In genomic region chr12:124847675-124848074, GRCh38 we compare ENCODE assay signal across 16 cellular contexts. TPM values are rescaled to one million over a fixed set of nuclear protein-coding genes. Genes with fewer than 3 reads are reported as not detected.
DNase-seq lines count a peak whose midpoint lies in the region; FAIRE-seq and TF ChIP-seq lines count a peak whose summit lies in the region.
"Had no signal": no experiment of that assay in that cellular context is flagged by ENCODE, and none has a peak within 500 bp of the region (broad histone marks: within the 10 kb centered on the region; RNA-seq: fewer than 3 reads in every experiment).

No MANE protein-coding gene starts in this region.

- H3K9ac ChIP-seq in liver (ENCODE audit: low read depth in 1 of 2, low read length in 2 of 2): no peak overlapping the region
- H3K9ac ChIP-seq in H9 (ENCODE audit: extremely low read depth, insufficient read length, low read length): no peak overlapping the region

- H3K9me3 ChIP-seq in liver (ENCODE audit: control insufficient read depth in 4 of 4, low read length in 3 of 4) (no peaks in the 10 kb centered on the region), suprapubic skin (no peaks in the 10 kb centered on the region), H9 (ENCODE audit: control insufficient read depth, low read depth, low read length) (no peaks in the 10 kb centered on the region)
- H3K9me3 ChIP-seq: heart left ventricle, mucosa of descending colon had no signal

- H3K27me3 ChIP-seq in liver (ENCODE audit: control insufficient read depth in 4 of 4, insufficient read depth in 4 of 4, low read length in 3 of 4) (no peaks in the 10 kb centered on the region), suprapubic skin (no peaks in the 10 kb centered on the region), H9 (ENCODE audit: insufficient read depth, low read length) (no peaks in the 10 kb centered on the region)
- H3K27me3 ChIP-seq: heart left ventricle had no signal

- H2BK120ac ChIP-seq in H9 (ENCODE audit: low read depth, low read length, poor library complexity, severe bottlenecking): no peak overlapping the region

- H3K4me3 Mint-ChIP-seq in CD14-positive monocyte: no peak overlapping the region
- no peak overlapping the region for H3K4me3 Mint-ChIP-seq in H9
- H3K4me3 Mint-ChIP-seq: activated CD4-positive, alpha-beta T cell treated with anti-CD3 and anti-CD28 coated beads, Interleukin-2, amount 10 ng/mL, durations not matched to agents 7 days and 5 days; dendritic cell treated with granulocyte-macrophage colony-stimulating factor and Interleukin-4, amounts not matched to agents 40 ng/mL and 50 ng/mL, for 4 days had no signal

- H3K36me3 Mint-ChIP-seq in CD14-positive monocyte (peaks cover 20 to 21% of the 10 kb centered on the region in 2 donors), H9 (ENCODE audit: insufficient read depth in 1 of 3, low read depth in 3 of 3) (peaks cover 0 to 7% (median 4%) of the 10 kb centered on the region in 3 experiments; a peak in 4 of 7 replicates)

- H3K4me1 ChIP-seq in liver (ENCODE audit: control insufficient read depth in 4 of 4, insufficient read depth in 4 of 4, low read length in 3 of 4) (peaks cover 18 to 63% (median 47%) of the 10 kb centered on the region in 4 donors), suprapubic skin (peaks cover 26% of the 10 kb centered on the region), H9 (ENCODE audit: insufficient read depth, low read length) (no peaks in the 10 kb centered on the region)

- no peak overlapping the region for H3K4me3 ChIP-seq in liver (ENCODE audit: low read depth in 1 of 3, low read length in 3 of 3)
- H3K4me3 ChIP-seq in suprapubic skin: no peak overlapping the region
- H3K4me3 ChIP-seq: heart left ventricle, mucosa of descending colon had no signal

- no peak overlapping the region for H2BK15ac ChIP-seq in H9 (ENCODE audit: low read depth, low read length)

- no peak for TF ChIP-seq RAD21 in liver (IDR thresholded peaks at IDR 0.05)

- no peak overlapping the region for H2AK5ac ChIP-seq in H9 (ENCODE audit: insufficient read length, low read length)

- H2BK5ac ChIP-seq in H9 (ENCODE audit: insufficient read length, low read length): no peak overlapping the region

- H3T11ph ChIP-seq in H9 (ENCODE audit: low read length): no peak overlapping the region

- H2BK20ac ChIP-seq in H9 (ENCODE audit: low read depth, low read length, poor library complexity, severe bottlenecking): no peak overlapping the region

- no peak for TF ChIP-seq EP300 in suprapubic skin (IDR thresholded peaks at IDR 0.05)

- H4K8ac ChIP-seq in H9 (replicated peaks; ENCODE audit: insufficient read length, low read depth, low read length): no peak overlapping the region

- no peak overlapping the region for H3K4me2 ChIP-seq in H9 (ENCODE audit: insufficient read depth, insufficient read length, low read length)

- no peak for FAIRE-seq in RCC 7860 (lab: Jason Lieb, UNC)
- FAIRE-seq: GM12891 had no signal

- no peak overlapping the region for H4K5ac ChIP-seq in H9 (ENCODE audit: insufficient read length, low read depth, low read length)

- H2AFZ ChIP-seq in H9 (ENCODE audit: low read length): no peak overlapping the region

- no peak overlapping the region for H3K4ac ChIP-seq in H9 (ENCODE audit: low read depth, low read length)

- H3K27ac Mint-ChIP-seq in CD14-positive monocyte: peak overlapping the region in 1 of 7 donors; percentile 20
- peak overlapping the region in 1 of 3 experiments; percentile 61; a peak in 1 of 7 replicates for H3K27ac Mint-ChIP-seq in H9
- H3K27ac Mint-ChIP-seq: activated CD4-positive, alpha-beta T cell treated with anti-CD3 and anti-CD28 coated beads, Interleukin-2, amount 10 ng/mL, durations not matched to agents 7 days and 5 days had no signal

- H3K36me3 ChIP-seq in liver (ENCODE audit: control insufficient read depth in 4 of 4, insufficient read depth in 3 of 4, low read depth in 1 of 4, low read length in 3 of 4) (no peaks in the 10 kb centered on the region), suprapubic skin (no peaks in the 10 kb centered on the region)
- H3K36me3 ChIP-seq: heart left ventricle had no signal

- H3K9me3 Mint-ChIP-seq in CD14-positive monocyte (peaks cover 0 to 6% (median 0%) of the 10 kb centered on the region in 7 donors), H9 (no peaks in the 10 kb centered on the region; a peak in 1 of 5 replicates)
- H3K9me3 Mint-ChIP-seq: activated CD4-positive, alpha-beta T cell treated with anti-CD3 and anti-CD28 coated beads, Interleukin-2, amount 10 ng/mL, durations not matched to agents 7 days and 5 days; dendritic cell treated with granulocyte-macrophage colony-stimulating factor and Interleukin-4, amounts not matched to agents 40 ng/mL and 50 ng/mL, for 4 days had no signal

- H3K23me2 ChIP-seq in H9 (ENCODE audit: insufficient read length, low read depth, low read length, poor library complexity, severe bottlenecking): no peaks in the 10 kb centered on the region

- H3K23ac ChIP-seq in H9 (ENCODE audit: insufficient read length, low read depth, low read length): no peak overlapping the region

- DNase-seq in RCC 7860 (ENCODE audit: low spot score) (peak; percentile 13), suprapubic skin (ENCODE audit: low spot score in 2 of 2) (no peak), AML-193 (lab: John Stamatoyannopoulos, UW) (no peak), CD14-positive monocyte (ENCODE audit: low spot score) (no peak), H9 (no peak)
- DNase-seq in stimulated activated CD4-positive, alpha-beta T cell treated with anti-CD3 and anti-CD28 coated beads, Interleukin-2, amount 100 ng/mL, for 24 hours: no peak
- DNase-seq: activated CD4-positive, alpha-beta T cell treated with anti-CD3 and anti-CD28 coated beads, Interleukin-2, amount 10 ng/mL, durations not matched to agents 7 days and 5 days; activated gamma-delta T cell; DMS153; mucosa of descending colon; NCI-H69 had no signal

- peaks cover 0 to 4% (median 0%) of the 10 kb centered on the region in 3 donors for H3K27me3 Mint-ChIP-seq in CD14-positive monocyte (ENCODE audit: low read depth in 3 of 3)
- H3K27me3 Mint-ChIP-seq in H9 (ENCODE audit: low read depth): no peaks in the 10 kb centered on the region
- H3K27me3 Mint-ChIP-seq: activated CD4-positive, alpha-beta T cell treated with anti-CD3 and anti-CD28 coated beads, Interleukin-2, amount 10 ng/mL, durations not matched to agents 7 days and 5 days; dendritic cell treated with granulocyte-macrophage colony-stimulating factor and Interleukin-4, amounts not matched to agents 40 ng/mL and 50 ng/mL, for 4 days had no signal

- TF ChIP-seq CTCF in liver (IDR thresholded peaks at IDR 0.05; ENCODE audit: low read depth, low read length, missing input control): no peak
- no peak for TF ChIP-seq CTCF in suprapubic skin (IDR thresholded peaks at IDR 0.05)
- TF ChIP-seq CTCF in CD14-positive monocyte (IDR thresholded peaks at IDR 0.05): no peak
- TF ChIP-seq CTCF in H9 (conservative IDR thresholded peaks at IDR 0.05): no peak

- H3K79me2 ChIP-seq in H9 (ENCODE audit: insufficient read depth, low read length): no peaks in the 10 kb centered on the region

- no peak overlapping the region; the same call in 1 of the 2 replicates for H3K14ac ChIP-seq in H9 (ENCODE audit: insufficient read depth, low read length)

- H3K56ac ChIP-seq in H9 (ENCODE audit: insufficient read length, low read depth, low read length): no peak overlapping the region

- WGBS in liver: 48% methylated on average over 3 of the region's 3 CpGs
- 30% methylated on average over 3 of the region's 3 CpGs for WGBS in suprapubic skin
- no CpG with 5 or more reads among the region's 3 CpGs for WGBS in H9 (ENCODE audit: extremely low coverage, insufficient read length, low lambda C conversion rate)

- no peaks in the 10 kb centered on the region for H4K20me1 ChIP-seq in H9 (ENCODE audit: control insufficient read depth, insufficient read depth, insufficient read length)

- peaks cover 3% of the 10 kb centered on the region for H3K79me1 ChIP-seq in H9 (ENCODE audit: insufficient read depth, low read depth, low read length, poor library complexity, severe bottlenecking)

- TF ChIP-seq POLR2A in suprapubic skin (IDR thresholded peaks at IDR 0.05): no peak

- H4K91ac ChIP-seq in H9 (ENCODE audit: insufficient read length, low read depth, low read length): no peak overlapping the region

- intact Hi-C loops in CD14-positive monocyte (cut with micrococcal nuclease): no loop called here

- peak overlapping the region; percentile 85 for H3K27ac ChIP-seq in cingulate gyrus (ENCODE audit: low read depth, low read length)
- peak overlapping the region; percentile 51 to 66 for H3K27ac ChIP-seq in liver (ENCODE audit: low read depth in 1 of 2, low read length in 2 of 2)
- peak overlapping the region; percentile 36 for H3K27ac ChIP-seq in suprapubic skin
- H3K27ac ChIP-seq in H9 (ENCODE audit: insufficient read length, low read depth, low read length): no peak overlapping the region

- no peak overlapping the region for H3K18ac ChIP-seq in H9 (ENCODE audit: insufficient read length, low read depth, low read length)

- H2BK12ac ChIP-seq in H9 (ENCODE audit: insufficient read length, low read depth, low read length): no peak overlapping the region

- peaks cover 33% of the 10 kb centered on the region for H3K4me1 Mint-ChIP-seq in CD14-positive monocyte
- H3K4me1 Mint-ChIP-seq in H9: peaks cover 2 to 7% of the 10 kb centered on the region in 2 experiments

TF ChIP-seq in liver, 16 proteins besides CTCF, POLR2A, EP300 and RAD21 (continues in another document):
- TF ChIP-seq ATF3 (IDR thresholded peaks at IDR 0.05) (no peak), TAF1 (conservative IDR thresholded peaks at IDR 0.05) (no peak), YY1 (IDR thresholded peaks at IDR 0.05) (no peak), FOXA2 (IDR thresholded peaks at IDR 0.05) (no peak)

RNA-seq across cellular contexts. Expression of gene SCARB1, which starts 16.0 kb away (rescaled TPM):
- total RNA-seq in liver (100 to 1,000 TPM in 1 of 2 donors, 10 to 100 TPM in 1; 85.3 to 169 TPM), suprapubic skin (10 to 100 TPM; 25.6 to 38.1 (median 29.0) TPM), H9 (2021) (31.3 and 31.7 TPM in 2 replicates)
- polyA plus RNA-seq in liver (100 to 1,000 TPM; 112 to 289 TPM), CD14-positive monocyte (10 to 100 TPM; 13.1 to 15.2 TPM)
